1 cellular context compared by ENCODE assay signal in the genomic region with DNA sequence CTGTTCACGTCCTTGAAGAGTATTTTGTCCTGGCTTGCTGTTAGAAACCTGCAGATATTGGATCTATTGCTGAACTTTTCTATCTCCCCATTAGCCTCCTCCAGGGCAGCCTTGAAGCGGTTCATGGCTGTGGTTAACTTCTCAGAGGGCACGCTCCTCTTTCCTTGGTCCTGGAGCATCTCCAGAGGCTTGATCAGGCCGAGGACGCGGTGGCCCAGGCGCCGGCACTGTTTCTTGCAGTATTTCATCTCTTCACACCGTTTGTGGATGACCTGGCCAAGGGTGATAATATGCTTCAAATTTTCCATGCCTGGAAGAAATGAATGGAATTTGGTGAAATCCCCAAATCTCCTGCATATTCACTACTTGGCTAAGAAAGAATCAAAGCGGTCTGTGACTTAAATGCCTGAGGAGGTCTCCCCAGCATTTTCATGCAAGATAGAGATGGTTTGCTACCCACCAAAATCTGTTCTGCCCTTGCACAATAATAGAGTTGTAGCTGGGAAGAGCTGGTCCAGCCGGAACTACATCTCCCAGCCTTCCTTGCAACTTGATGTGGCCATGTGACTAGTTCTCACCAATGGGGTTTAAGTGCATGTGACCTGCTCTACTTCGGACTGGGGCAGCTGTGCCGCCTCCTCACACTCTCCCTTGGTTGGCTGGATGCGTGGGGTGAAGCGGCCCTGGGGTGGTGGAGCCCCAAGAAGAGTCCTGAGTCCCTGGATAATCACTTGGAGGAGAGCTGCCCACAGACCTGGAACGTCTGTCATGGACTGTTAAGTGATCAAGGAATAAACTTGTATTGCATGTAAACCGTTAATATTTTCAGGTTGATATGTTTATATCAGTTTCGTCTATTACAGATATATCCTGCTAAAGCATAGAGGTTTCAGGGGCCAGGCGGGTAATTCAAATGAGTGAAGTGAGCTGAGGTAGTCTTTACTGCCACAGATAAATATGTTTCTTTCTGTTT.
TF ChIP-seq lines count a peak whose summit lies in the region.

No MANE protein-coding gene starts in this region.

TF ChIP-seq in HEK293, 187 proteins besides CTCF, POLR2A, EP300 and RAD21 (continued from another document):
- TF ChIP-seq, protein P1, sequence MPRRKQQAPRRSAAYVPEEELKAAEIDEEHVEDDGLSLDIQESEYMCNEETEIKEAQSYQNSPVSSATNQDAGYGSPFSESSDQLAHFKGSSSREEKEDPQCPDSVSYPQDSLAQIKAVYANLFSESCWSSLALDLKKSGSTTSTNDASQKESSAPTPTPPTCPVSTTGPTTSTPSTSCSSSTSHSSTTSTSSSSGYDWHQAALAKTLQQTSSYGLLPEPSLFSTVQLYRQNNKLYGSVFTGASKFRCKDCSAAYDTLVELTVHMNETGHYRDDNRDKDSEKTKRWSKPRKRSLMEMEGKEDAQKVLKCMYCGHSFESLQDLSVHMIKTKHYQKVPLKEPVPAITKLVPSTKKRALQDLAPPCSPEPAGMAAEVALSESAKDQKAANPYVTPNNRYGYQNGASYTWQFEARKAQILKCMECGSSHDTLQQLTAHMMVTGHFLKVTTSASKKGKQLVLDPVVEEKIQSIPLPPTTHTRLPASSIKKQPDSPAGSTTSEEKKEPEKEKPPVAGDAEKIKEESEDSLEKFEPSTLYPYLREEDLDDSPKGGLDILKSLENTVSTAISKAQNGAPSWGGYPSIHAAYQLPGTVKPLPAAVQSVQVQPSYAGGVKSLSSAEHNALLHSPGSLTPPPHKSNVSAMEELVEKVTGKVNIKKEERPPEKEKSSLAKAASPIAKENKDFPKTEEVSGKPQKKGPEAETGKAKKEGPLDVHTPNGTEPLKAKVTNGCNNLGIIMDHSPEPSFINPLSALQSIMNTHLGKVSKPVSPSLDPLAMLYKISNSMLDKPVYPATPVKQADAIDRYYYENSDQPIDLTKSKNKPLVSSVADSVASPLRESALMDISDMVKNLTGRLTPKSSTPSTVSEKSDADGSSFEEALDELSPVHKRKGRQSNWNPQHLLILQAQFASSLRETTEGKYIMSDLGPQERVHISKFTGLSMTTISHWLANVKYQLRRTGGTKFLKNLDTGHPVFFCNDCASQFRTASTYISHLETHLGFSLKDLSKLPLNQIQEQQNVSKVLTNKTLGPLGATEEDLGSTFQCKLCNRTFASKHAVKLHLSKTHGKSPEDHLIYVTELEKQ (tag by site-specific recombination; IDR thresholded peaks at IDR 0.05; ENCODE audit: borderline replicate concordance) = no peak
- no peak for TF ChIP-seq ZNF830 (tag by site-specific recombination; IDR thresholded peaks at IDR 0.05; ENCODE audit: low read depth)
- TF ChIP-seq, protein P2, sequence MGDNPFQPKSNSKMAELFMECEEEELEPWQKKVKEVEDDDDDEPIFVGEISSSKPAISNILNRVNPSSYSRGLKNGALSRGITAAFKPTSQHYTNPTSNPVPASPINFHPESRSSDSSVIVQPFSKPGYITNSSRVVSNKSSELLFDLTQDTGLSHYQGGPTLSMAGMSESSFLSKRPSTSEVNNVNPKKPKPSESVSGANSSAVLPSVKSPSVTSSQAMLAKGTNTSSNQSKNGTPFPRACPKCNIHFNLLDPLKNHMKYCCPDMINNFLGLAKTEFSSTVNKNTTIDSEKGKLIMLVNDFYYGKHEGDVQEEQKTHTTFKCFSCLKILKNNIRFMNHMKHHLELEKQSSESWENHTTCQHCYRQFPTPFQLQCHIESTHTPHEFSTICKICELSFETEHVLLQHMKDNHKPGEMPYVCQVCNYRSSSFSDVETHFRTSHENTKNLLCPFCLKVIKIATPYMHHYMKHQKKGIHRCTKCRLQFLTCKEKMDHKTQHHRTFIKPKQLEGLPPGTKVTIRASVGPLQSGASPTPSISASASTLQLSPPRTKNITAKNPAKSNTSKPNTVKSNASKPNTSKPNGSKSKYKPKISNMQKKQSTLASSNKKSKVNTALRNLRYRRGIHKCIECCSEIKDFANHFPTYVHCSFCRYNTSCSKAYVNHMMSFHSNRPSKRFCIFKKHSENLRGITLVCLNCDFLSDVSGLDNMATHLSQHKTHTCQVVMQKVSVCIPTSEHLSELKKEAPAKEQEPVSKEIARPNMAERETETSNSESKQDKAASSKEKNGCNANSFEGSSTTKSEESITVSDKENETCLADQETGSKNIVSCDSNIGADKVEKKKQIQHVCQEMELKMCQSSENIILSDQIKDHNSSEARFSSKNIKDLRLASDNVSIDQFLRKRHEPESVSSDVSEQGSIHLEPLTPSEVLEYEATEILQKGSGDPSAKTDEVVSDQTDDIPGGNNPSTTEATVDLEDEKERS (tag by site-specific recombination; IDR thresholded peaks at IDR 0.05) = no peak
- TF ChIP-seq ZNF433 (tag by site-specific recombination; IDR thresholded peaks at IDR 0.05; ENCODE audit: low read depth) = no peak
- TF ChIP-seq, protein P3, sequence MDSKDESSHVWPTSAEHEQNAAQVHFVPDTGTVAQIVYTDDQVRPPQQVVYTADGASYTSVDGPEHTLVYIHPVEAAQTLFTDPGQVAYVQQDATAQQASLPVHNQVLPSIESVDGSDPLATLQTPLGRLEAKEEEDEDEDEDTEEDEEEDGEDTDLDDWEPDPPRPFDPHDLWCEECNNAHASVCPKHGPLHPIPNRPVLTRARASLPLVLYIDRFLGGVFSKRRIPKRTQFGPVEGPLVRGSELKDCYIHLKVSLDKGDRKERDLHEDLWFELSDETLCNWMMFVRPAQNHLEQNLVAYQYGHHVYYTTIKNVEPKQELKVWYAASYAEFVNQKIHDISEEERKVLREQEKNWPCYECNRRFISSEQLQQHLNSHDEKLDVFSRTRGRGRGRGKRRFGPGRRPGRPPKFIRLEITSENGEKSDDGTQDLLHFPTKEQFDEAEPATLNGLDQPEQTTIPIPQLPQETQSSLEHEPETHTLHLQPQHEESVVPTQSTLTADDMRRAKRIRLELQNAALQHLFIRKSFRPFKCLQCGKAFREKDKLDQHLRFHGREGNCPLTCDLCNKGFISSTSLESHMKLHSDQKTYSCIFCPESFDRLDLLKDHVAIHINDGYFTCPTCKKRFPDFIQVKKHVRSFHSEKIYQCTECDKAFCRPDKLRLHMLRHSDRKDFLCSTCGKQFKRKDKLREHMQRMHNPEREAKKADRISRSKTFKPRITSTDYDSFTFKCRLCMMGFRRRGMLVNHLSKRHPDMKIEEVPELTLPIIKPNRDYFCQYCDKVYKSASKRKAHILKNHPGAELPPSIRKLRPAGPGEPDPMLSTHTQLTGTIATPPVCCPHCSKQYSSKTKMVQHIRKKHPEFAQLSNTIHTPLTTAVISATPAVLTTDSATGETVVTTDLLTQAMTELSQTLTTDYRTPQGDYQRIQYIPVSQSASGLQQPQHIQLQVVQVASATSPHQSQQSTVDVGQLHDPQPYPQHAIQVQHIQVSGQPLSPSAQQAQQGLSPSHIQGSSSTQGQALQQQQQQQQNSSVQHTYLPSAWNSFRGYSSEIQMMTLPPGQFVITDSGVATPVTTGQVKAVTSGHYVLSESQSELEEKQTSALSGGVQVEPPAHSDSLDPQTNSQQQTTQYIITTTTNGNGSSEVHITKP (tag by site-specific recombination; IDR thresholded peaks at IDR 0.05) = peak; percentile 63
- TF ChIP-seq MEIS1 (CRISPR knock-in tag; IDR thresholded peaks at IDR 0.05; ENCODE audit: borderline replicate concordance) = no peak
TF ChIP-seq in HEK293: peak in this region for 15.
